In the genomic region with DNA sequence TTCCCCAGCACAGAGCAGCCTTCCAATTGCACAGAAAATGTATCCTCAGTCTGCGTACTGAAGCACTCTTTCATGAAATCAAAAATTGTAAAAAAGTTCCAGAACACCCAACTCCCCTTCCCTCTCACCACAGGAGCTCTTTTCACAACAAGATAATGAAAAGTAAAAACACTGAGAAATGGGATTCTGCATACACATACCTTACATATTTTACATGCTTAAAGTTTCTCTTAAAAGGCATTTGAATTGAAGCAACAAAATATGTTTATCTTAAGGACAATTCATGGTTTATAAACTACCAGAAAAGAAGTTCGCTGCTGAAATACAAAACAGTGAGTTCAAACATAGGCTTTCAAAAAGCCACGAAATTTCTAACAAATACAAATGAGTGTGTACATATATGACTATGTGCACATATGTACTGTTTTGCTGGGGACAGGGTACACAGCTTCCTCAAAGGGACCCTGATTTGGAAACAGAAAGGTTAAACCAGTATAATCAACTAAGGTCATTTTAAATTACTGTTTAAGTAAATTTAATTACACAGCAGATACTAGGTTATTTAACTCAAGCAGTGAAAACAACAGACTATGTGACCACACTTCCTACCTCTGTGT, we compare ENCODE assay signal across 10 cellular contexts. TPM values are rescaled to one million over a fixed set of nuclear protein-coding genes. Genes with fewer than 3 reads are reported as not detected.
DNase-seq lines count a peak whose midpoint lies in the region; ATAC-seq and TF ChIP-seq lines count a peak whose summit lies in the region.
"Had no signal": no experiment of that assay in that cellular context is flagged by ENCODE, and none has a peak within 500 bp of the region (broad histone marks: within the 10 kb centered on the region; RNA-seq: fewer than 3 reads in every experiment).

No MANE protein-coding gene starts in this region.

- TF ChIP-seq CTCF in GM06990 (IDR thresholded peaks at IDR 0.05; ENCODE audit: insufficient read depth, low read length, poor library complexity, severe bottlenecking) = no peak

- H3K23ac ChIP-seq in trophoblast cell (ENCODE audit: low read length) = no peak overlapping the region

- H3K27me3 Mint-ChIP-seq in central memory CD8-positive, alpha-beta T cell = no peaks in the 10 kb centered on the region

- no peak overlapping the region for H2BK5ac ChIP-seq in trophoblast cell (ENCODE audit: low read depth, low read length, poor library complexity)

- no peak overlapping the region for H2AK5ac ChIP-seq in trophoblast cell (ENCODE audit: low read length)

- peak overlapping the region; percentile 48 for H3K27ac ChIP-seq in trophoblast cell (ENCODE audit: low read depth, low read length)
- H3K27ac ChIP-seq: vagina had no signal

- H3K9me3 Mint-ChIP-seq in central memory CD8-positive, alpha-beta T cell = no peaks in the 10 kb centered on the region

- H3K4ac ChIP-seq in trophoblast cell (ENCODE audit: low read depth, low read length) = no peak overlapping the region

- H3K79me2 ChIP-seq in trophoblast cell (ENCODE audit: control insufficient read depth, insufficient read depth, low read length, poor library complexity) = peaks cover 11% of the 10 kb centered on the region

- no peak overlapping the region for H3K14ac ChIP-seq in trophoblast cell (ENCODE audit: low read length)

- DNase-seq in GM06990 (ENCODE audit: extremely low read depth, insufficient read length) = no peak
- DNase-seq in NCI-H69 (lab: John Stamatoyannopoulos, UW) = peak; percentile 56
- DNase-seq in central memory CD8-positive, alpha-beta T cell (ENCODE audit: low spot score in 2 of 2) = no peak
- DNase-seq in trophoblast cell = peak in 1 of 2 donors; percentile 42
- DNase-seq in COLO668 (lab: John Stamatoyannopoulos, UW; ENCODE audit: unreplicated experiment) = no peak
- no peak for DNase-seq in NCI-H2029 (lab: John Stamatoyannopoulos, UW)
- DNase-seq: NCI-H1105 treated with DMSO at 0.1 percent for 48 hours, posterior cingulate gyrus had no signal

- no peak overlapping the region for H2BK12ac ChIP-seq in trophoblast cell (ENCODE audit: low read length)

- ATAC-seq in central memory CD8-positive, alpha-beta T cell (replicated peaks; ENCODE audit: extremely low read depth, poor library complexity, severe bottlenecking) = no peak
- no peak for ATAC-seq in HG03378 (IDR thresholded peaks at IDR 0.05; ENCODE audit: unreplicated experiment)

- H3K4me2 ChIP-seq in trophoblast cell (ENCODE audit: low read length) = peak overlapping the region; percentile 23

- peaks cover 22% of the 10 kb centered on the region for H3K36me3 Mint-ChIP-seq in central memory CD8-positive, alpha-beta T cell (ENCODE audit: insufficient read depth)

- peaks cover 6% of the 10 kb centered on the region for H3K79me1 ChIP-seq in trophoblast cell (ENCODE audit: low read length)

- no peaks in the 10 kb centered on the region for H3K9me3 ChIP-seq in trophoblast cell (ENCODE audit: insufficient read depth, low read depth, low read length)
- H3K9me3 ChIP-seq: vagina had no signal

- H3K27ac Mint-ChIP-seq in central memory CD8-positive, alpha-beta T cell (ENCODE audit: low read depth) = no peak overlapping the region

- no peak overlapping the region for H3K18ac ChIP-seq in trophoblast cell (ENCODE audit: low read length)

- peaks cover 0 to 2% of the 10 kb centered on the region in 2 experiments for H3K4me1 ChIP-seq in trophoblast cell (ENCODE audit: control insufficient read depth in 1 of 2, insufficient read depth in 2 of 2, low read length in 2 of 2)

- H4K8ac ChIP-seq in trophoblast cell (ENCODE audit: low read depth, low read length) = no peak overlapping the region

- no peak overlapping the region for H4K91ac ChIP-seq in trophoblast cell (ENCODE audit: low read depth, low read length)

- H3K4me3 ChIP-seq in GM06990 (replicated peaks; ENCODE audit: low read depth, low read length) (peak overlapping the region; percentile 36), trophoblast cell (ENCODE audit: low read depth, low read length) (no peak overlapping the region)
- H3K4me3 ChIP-seq: vagina had no signal

- H3K4me1 Mint-ChIP-seq in central memory CD8-positive, alpha-beta T cell = peaks cover 66% of the 10 kb centered on the region

- no CpG with 5 or more reads among the region's 3 CpGs for WGBS in trophoblast cell (ENCODE audit: extremely low coverage, insufficient coverage, insufficient read length)

- H4K12ac ChIP-seq in trophoblast cell (ENCODE audit: low read depth, low read length) = no peak overlapping the region

- peak overlapping the region; percentile 17 for H3K4me3 Mint-ChIP-seq in central memory CD8-positive, alpha-beta T cell

- no peaks in the 10 kb centered on the region for H3K36me3 ChIP-seq in GM06990 (ENCODE audit: control insufficient read depth, insufficient read depth, low read length)
- H3K36me3 ChIP-seq in trophoblast cell (ENCODE audit: control insufficient read depth in 1 of 2, insufficient read depth in 2 of 2, low read length in 2 of 2) = peaks cover 0 to 2% of the 10 kb centered on the region in 2 experiments
- H3K36me3 ChIP-seq: vagina had no signal

- no peak overlapping the region for H3K9ac ChIP-seq in trophoblast cell (ENCODE audit: low read length)

- no peak overlapping the region for H2BK120ac ChIP-seq in trophoblast cell (ENCODE audit: insufficient read depth, low read length, poor library complexity)

- H3K27me3 ChIP-seq in GM06990 (replicated peaks; ENCODE audit: control insufficient read depth, insufficient read depth, low read length) (no peaks in the 10 kb centered on the region), trophoblast cell (ENCODE audit: insufficient read depth, low read length) (no peaks in the 10 kb centered on the region)
- H3K27me3 ChIP-seq: vagina had no signal

- H2AFZ ChIP-seq in trophoblast cell (ENCODE audit: insufficient read depth, low read length, poor library complexity) = no peak overlapping the region

RNA-seq across cellular contexts. Expression of a gene that starts 33.8 kb away (rescaled TPM):
- polyA plus RNA-seq in trophoblast cell (2013) = 26.2 and 27.2 TPM in 2 replicates

RNA-seq across cellular contexts. Expression of a gene that starts 35.0 kb away (rescaled TPM):
- polyA plus RNA-seq in trophoblast cell (2013) = not detected in 2 replicates
